In genomic region chr10:132319853-132320669, GRCh38 we compare ENCODE assay signal across 1 cellular context.
A peak's percentile ranks its signal among the peaks of the same experiment; 100 is the strongest.
TF ChIP-seq lines count a peak whose summit lies in the region.

No MANE protein-coding gene starts in this region.

TF ChIP-seq in HCT116, 20 proteins besides CTCF, POLR2A, EP300 and RAD21 (continued from another document):
- TF ChIP-seq, protein P1, sequence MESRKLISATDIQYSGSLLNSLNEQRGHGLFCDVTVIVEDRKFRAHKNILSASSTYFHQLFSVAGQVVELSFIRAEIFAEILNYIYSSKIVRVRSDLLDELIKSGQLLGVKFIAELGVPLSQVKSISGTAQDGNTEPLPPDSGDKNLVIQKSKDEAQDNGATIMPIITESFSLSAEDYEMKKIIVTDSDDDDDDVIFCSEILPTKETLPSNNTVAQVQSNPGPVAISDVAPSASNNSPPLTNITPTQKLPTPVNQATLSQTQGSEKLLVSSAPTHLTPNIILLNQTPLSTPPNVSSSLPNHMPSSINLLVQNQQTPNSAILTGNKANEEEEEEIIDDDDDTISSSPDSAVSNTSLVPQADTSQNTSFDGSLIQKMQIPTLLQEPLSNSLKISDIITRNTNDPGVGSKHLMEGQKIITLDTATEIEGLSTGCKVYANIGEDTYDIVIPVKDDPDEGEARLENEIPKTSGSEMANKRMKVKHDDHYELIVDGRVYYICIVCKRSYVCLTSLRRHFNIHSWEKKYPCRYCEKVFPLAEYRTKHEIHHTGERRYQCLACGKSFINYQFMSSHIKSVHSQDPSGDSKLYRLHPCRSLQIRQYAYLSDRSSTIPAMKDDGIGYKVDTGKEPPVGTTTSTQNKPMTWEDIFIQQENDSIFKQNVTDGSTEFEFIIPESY (IDR thresholded peaks at IDR 0.05; ENCODE audit: extremely low read depth, insufficient replicate concordance, low read length), result no peak
- TF ChIP-seq, protein P2, sequence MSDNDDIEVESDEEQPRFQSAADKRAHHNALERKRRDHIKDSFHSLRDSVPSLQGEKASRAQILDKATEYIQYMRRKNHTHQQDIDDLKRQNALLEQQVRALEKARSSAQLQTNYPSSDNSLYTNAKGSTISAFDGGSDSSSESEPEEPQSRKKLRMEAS (IDR thresholded peaks at IDR 0.05), result peak; percentile 54
- TF ChIP-seq SP1 (IDR thresholded peaks at IDR 0.05; ENCODE audit: low read depth) (peak; percentile 46), EZH2 (IDR thresholded peaks at IDR 0.05) (no peak)
TF ChIP-seq in HCT116: peak in this region for 4.
